In the genomic region with DNA sequence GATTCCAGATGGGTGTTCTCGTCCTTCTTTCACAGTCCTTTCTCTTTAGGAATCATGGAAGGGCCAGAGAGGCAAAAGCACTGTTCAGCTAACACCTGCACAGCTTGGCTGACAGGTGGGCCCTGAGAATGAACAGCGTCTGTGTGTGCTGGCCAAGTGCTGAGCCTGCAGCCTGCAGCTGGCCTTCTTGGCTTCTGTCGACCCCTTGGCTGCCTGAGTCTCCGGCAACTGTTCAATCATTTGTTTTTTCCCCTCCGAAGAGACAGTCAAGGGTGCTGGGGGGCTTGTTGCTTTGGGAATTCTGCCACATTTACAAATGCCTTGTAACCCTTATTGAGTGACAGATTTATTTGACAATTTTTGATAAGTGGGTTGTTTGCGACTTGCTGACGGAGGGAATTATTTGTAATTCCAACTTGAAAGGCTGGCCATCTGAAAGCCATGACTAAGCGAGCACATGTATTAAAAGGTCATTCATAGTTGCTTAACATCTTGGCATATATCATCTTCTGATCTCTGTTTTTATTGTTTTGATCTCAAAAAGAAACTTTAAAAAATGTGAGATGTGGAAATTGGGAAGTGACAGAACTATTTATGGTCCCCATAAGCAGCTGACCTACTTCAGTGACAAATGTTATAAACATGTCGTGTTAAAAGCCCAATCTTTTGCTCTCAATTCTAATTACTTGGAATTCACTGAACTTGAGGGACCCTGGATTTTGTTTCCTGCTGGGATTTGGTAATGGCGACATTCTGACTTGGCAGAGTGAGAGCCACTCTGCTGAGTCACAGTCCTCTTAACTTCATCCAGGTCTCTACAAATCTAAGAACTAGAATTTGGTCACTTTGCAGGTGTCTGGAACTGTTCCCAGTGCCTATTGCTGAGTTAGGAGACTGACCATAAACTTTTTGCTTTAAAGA, we compare ENCODE assay signal across 15 cellular contexts. TPM values are rescaled to one million over a fixed set of nuclear protein-coding genes. Genes with fewer than 3 reads are reported as not detected.
DNase-seq lines count a peak whose midpoint lies in the region; ATAC-seq, FAIRE-seq and TF ChIP-seq lines count a peak whose summit lies in the region.
"Had no signal": no experiment of that assay in that cellular context is flagged by ENCODE, and none has a peak within 500 bp of the region (broad histone marks: within the 10 kb centered on the region; RNA-seq: fewer than 3 reads in every experiment).

No MANE protein-coding gene starts in this region.

- no peak overlapping the region for H3K27ac ChIP-seq in uterus
- H3K27ac ChIP-seq: SJCRH30 had no signal

- in situ Hi-C loops in astrocyte of the cerebellum (cut with HindIII; ENCODE audit: low sequenced_read_pairs) = no loop called here

- H3K36me3 ChIP-seq in uterus (no peaks in the 10 kb centered on the region), H7 (replicated peaks; ENCODE audit: control insufficient read depth, insufficient read depth, low read length) (no peaks in the 10 kb centered on the region)
- H3K36me3 ChIP-seq: SJCRH30 had no signal

- intact Hi-C loops in Right ventricle myocardium inferior (cut with DNase I) (no loop called here), cardiac septum (cut with DNase I) (no loop called here), uterus (cut with DNase I; ENCODE audit: low total_unique reads) (no loop called here)

- no peaks in the 10 kb centered on the region for H3K4me1 ChIP-seq in uterus
- H3K4me1 ChIP-seq: SJCRH30 had no signal

- H3K9me3 ChIP-seq in uterus = no peaks in the 10 kb centered on the region
- H3K9me3 ChIP-seq: SJCRH30 had no signal

- DNase-seq in Right ventricle myocardium inferior (ENCODE audit: missing footprints) = peak; percentile 64
- DNase-seq in cardiac septum (ENCODE audit: low spot score) = no peak
- peak; percentile 33 for DNase-seq in astrocyte of the cerebellum (ENCODE audit: low read depth)
- DNase-seq in iris pigment epithelial cell (ENCODE audit: low read depth) = peak; percentile 25
- DNase-seq in uterus = peak; percentile 37 to 60
- no peak for DNase-seq in H7
- no peak for DNase-seq in D721Med (ENCODE audit: insufficient read length, low spot score)
- DNase-seq: activated naive CD8-positive, alpha-beta T cell treated with anti-CD3 and anti-CD28 coated beads for 36 hours; mesenchymal stem cell; SJCRH30; stimulated activated CD4-positive, alpha-beta T cell treated with anti-CD3 and anti-CD28 coated beads, Interleukin-2, amount 100 ng/mL, for 48 hours; stimulated activated naive CD4-positive, alpha-beta T cell treated with Interleukin-2 at 50 U/mL for 16 hours had no signal

- no peak for FAIRE-seq in D721Med (lab: Jason Lieb, UNC)
- FAIRE-seq: G401.6, K562 had no signal

- TF ChIP-seq POLR2A in uterus (IDR thresholded peaks at IDR 0.05) = no peak

- no peaks in the 10 kb centered on the region for H3K27me3 ChIP-seq in uterus
- H3K27me3 ChIP-seq in H7 (ENCODE audit: control insufficient read depth, insufficient read depth, low read length) = no peaks in the 10 kb centered on the region

- ATAC-seq in Right ventricle myocardium inferior (peak; percentile 65), HG03571 (IDR thresholded peaks at IDR 0.05; ENCODE audit: unreplicated experiment) (no peak)
- ATAC-seq: K562 had no signal

- TF ChIP-seq CTCF in astrocyte of the cerebellum (IDR thresholded peaks at IDR 0.05; ENCODE audit: low read depth, low read length, missing control alignments) = no peak
- TF ChIP-seq CTCF in uterus (IDR thresholded peaks at IDR 0.05) = no peak
- no peak for TF ChIP-seq CTCF in D721Med (IDR thresholded peaks at IDR 0.05; ENCODE audit: insufficient read depth, missing control alignments)

- H3K4me3 ChIP-seq in astrocyte of the cerebellum (ENCODE audit: low read depth, low read length) (no peak overlapping the region), uterus (no peak overlapping the region), H7 (ENCODE audit: insufficient read depth, low read depth, low read length) (no peak overlapping the region)
- H3K4me3 ChIP-seq: K562, SJCRH30 had no signal

RNA-seq across cellular contexts. Expression of a gene that starts 41.9 kb away (rescaled TPM):
- total RNA-seq in Right ventricle myocardium inferior = 1.5 TPM
- 0.54 TPM for total RNA-seq in cardiac septum
- 1 to 10 TPM in 2 of 4 donors, under 1 TPM in 2; under 0.01 to 8.5 (median 4.2) TPM for total RNA-seq in uterus
- total RNA-seq in H7 (2014; rRNA removed; shearing (Covaris generic)) = 11.0 and 14.3 TPM in 2 replicates

Comparison
In these comparisons a context has a peak if more than half of its experiments do, and no peak if none do; other contexts are left out.
1. DNase-seq: peak in Right ventricle myocardium inferior (single experiment), astrocyte of the cerebellum (single experiment), iris pigment epithelial cell (single experiment) and uterus (2 of 2); none in cardiac septum (single experiment), H7 (single experiment) and D721Med (single experiment).